8 cellular contexts compared by ENCODE assay signal in the genomic region with DNA sequence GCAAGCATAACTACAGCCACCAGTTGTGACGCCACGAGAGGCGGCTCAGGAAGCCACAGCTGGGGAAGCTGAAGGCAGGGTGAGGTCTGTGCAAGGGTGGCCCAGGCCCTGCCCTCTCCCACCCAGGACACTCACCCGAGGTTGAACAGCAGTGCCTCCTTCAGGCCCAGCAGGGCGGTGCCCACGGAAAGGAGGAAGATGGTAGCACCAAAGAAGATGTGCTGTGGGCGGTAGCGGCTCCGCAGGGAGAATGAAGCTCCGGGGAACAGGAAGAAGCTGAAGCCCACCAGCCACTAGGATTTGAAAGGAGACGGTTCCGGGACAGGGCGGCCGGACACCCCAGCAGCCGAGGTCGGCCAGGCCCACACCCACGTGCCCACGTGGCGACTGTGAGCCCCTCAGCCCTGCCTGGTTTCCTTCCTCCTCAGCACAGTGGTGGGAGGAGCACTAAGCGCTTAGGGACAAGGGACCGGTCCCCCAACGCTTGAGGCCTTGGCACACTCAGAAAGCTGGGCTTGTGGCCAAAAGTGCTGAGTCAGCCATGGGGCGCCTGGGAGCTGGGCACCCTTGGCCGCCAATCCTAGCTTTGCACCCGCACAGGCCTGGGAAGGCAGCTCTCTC. TPM values are rescaled to one million over a fixed set of nuclear protein-coding genes. Genes with fewer than 3 reads are reported as not detected.
A peak's percentile ranks its signal among the peaks of the same experiment; 100 is the strongest.
DNase-seq lines count a peak whose midpoint lies in the region; ATAC-seq and TF ChIP-seq lines count a peak whose summit lies in the region.

No MANE protein-coding gene starts in this region.

- H3K9me3 Mint-ChIP-seq in T-helper 2 cell treated with Interferon-gamma antibody and Interleukin-4, amounts not matched to agents 5 μg/mL and 100 μg/mL, for 36 hours = no peaks in the 10 kb centered on the region
- H3K9me3 Mint-ChIP-seq in endothelial cell (ENCODE audit: unreplicated experiment) (no peaks in the 10 kb centered on the region), naive B cell (peaks cover 0 to under 1% (median 0%) of the 10 kb centered on the region in 7 donors)

- peak; percentile 23 for TF ChIP-seq CTCF in endothelial cell (IDR thresholded peaks at IDR 0.05; ENCODE audit: unreplicated experiment)

- H3K4me3 Mint-ChIP-seq in T-helper 2 cell treated with Interferon-gamma antibody and Interleukin-4, amounts not matched to agents 5 μg/mL and 100 μg/mL, for 36 hours = peak overlapping the region; percentile 54
- H3K4me3 Mint-ChIP-seq in endothelial cell (ENCODE audit: unreplicated experiment) (no peak overlapping the region), naive B cell (peak overlapping the region in 1 of 8 donors; percentile 53)

- peak; percentile 29 for DNase-seq in activated naive CD4-positive, alpha-beta T cell treated with Interleukin-2 at 50 U/mL for 16 hours
- no peak for DNase-seq in activated naive CD4-positive, alpha-beta T cell treated with anti-CD3 and anti-CD28 coated beads, Interleukin-2, amount 50 U/mL, for 16 hours
- no peak for DNase-seq in T-helper 2 cell treated with Interferon-gamma antibody and Interleukin-4, amounts not matched to agents 5 μg/mL and 100 μg/mL, for 36 hours (ENCODE audit: low spot score)
- DNase-seq in endothelial cell (ENCODE audit: low spot score) = no peak
- DNase-seq in naive B cell = peak; percentile 17
- no peak for DNase-seq in NCI-H69 (lab: John Stamatoyannopoulos, UW)
- no peak for DNase-seq in KG1 (lab: John Stamatoyannopoulos, UW)

- H3K4me1 Mint-ChIP-seq in T-helper 2 cell treated with Interferon-gamma antibody and Interleukin-4, amounts not matched to agents 5 μg/mL and 100 μg/mL, for 36 hours (ENCODE audit: low read depth) = peaks cover 22% of the 10 kb centered on the region
- H3K4me1 Mint-ChIP-seq in endothelial cell (ENCODE audit: unreplicated experiment) (peaks cover 44% of the 10 kb centered on the region), naive B cell (peaks cover 10 to 16% (median 13%) of the 10 kb centered on the region in 3 donors)

- H3K27me3 Mint-ChIP-seq in T-helper 2 cell treated with Interferon-gamma antibody and Interleukin-4, amounts not matched to agents 5 μg/mL and 100 μg/mL, for 36 hours (ENCODE audit: low read depth) = no peaks in the 10 kb centered on the region
- H3K27me3 Mint-ChIP-seq in endothelial cell (ENCODE audit: unreplicated experiment) (peaks cover 36% of the 10 kb centered on the region), naive B cell (peaks cover 13 to 56% (median 19%) of the 10 kb centered on the region in 3 donors)

- ATAC-seq in naive B cell (ENCODE audit: low read depth in 2 of 2) (peak; percentile 61 to 79), GM21825 (IDR thresholded peaks at IDR 0.05; ENCODE audit: unreplicated experiment) (no peak)

- H3K36me3 Mint-ChIP-seq in T-helper 2 cell treated with Interferon-gamma antibody and Interleukin-4, amounts not matched to agents 5 μg/mL and 100 μg/mL, for 36 hours (ENCODE audit: low read depth) = no peaks in the 10 kb centered on the region
- H3K36me3 Mint-ChIP-seq in endothelial cell (ENCODE audit: low read depth, unreplicated experiment) (peaks cover 22% of the 10 kb centered on the region), naive B cell (no peaks in the 10 kb centered on the region)

- H3K27ac Mint-ChIP-seq in T-helper 2 cell treated with Interferon-gamma antibody and Interleukin-4, amounts not matched to agents 5 μg/mL and 100 μg/mL, for 36 hours = peak overlapping the region; percentile 72
- H3K27ac Mint-ChIP-seq in endothelial cell (ENCODE audit: unreplicated experiment) (peak overlapping the region; percentile 52), naive B cell (peak overlapping the region in 1 of 6 donors; percentile 30)

RNA-seq across cellular contexts. Expression of a gene that starts 11.0 kb away (rescaled TPM):
- total RNA-seq in endothelial cell (ENCODE audit: unreplicated experiment) = 57.3 TPM
- polyA plus RNA-seq in naive B cell (ENCODE audit: low read depth in 6 of 6) = 1 to 10 TPM in 4 of 6 donors, under 1 TPM in 1, not detected in 1; 0.66 to 3.4 (median 1.6) TPM

RNA-seq across cellular contexts. Expression of a gene that starts 41.8 kb away (rescaled TPM):
- total RNA-seq in endothelial cell (ENCODE audit: unreplicated experiment) = 44.8 TPM
- not detected for polyA plus RNA-seq in naive B cell (ENCODE audit: low read depth in 6 of 6)

Comparison
In these comparisons a context has a peak if more than half of its experiments do, and no peak if none do; other contexts are left out.
1. DNase-seq: peak in activated naive CD4-positive, alpha-beta T cell treated with Interleukin-2 at 50 U/mL for 16 hours (single experiment) and naive B cell (single experiment); none in activated naive CD4-positive, alpha-beta T cell treated with anti-CD3 and anti-CD28 coated beads, Interleukin-2, amount 50 U/mL, for 16 hours (single experiment), T-helper 2 cell treated with Interferon-gamma antibody and Interleukin-4, amounts not matched to agents 5 μg/mL and 100 μg/mL, for 36 hours (single experiment), endothelial cell (single experiment), NCI-H69 (single experiment) and KG1 (single experiment).